1 cellular context compared by ENCODE assay signal in the genomic region with DNA sequence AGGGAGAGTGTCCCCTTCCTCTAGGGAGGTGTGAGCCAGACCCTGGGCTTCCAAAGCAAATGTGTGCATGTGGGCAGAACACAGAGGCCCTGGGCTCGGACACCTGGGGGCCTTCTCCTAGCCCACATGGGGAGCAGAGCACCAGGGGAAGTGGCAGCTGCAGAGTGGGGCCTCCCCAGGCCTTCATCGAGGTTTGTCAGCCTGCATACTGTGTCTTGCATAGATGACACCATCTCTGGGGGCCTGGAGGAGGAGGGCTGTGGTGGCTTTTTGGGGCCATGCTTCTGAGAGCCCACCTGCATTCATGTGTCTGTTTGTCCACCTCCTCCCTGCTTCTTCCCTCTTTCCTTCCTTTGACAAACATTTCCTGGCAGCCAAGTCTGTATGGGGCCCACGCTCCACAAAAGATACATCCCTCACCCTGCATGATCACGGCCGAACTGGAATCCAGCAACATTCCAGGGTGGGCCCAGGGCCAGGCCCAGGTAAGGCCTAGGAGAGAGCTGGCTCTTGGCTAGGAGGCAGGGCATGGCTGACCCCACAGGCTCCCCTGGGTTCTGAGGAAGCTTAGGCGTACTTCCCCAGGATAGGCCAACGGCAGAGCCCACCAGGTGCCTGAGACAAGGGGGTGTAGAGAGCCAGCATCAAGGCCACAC.
TF ChIP-seq lines count a peak whose summit lies in the region.

No MANE protein-coding gene starts in this region.

TF ChIP-seq in liver, 16 proteins besides CTCF, POLR2A, EP300 and RAD21 (continued from another document):
- TF ChIP-seq, protein P1, sequence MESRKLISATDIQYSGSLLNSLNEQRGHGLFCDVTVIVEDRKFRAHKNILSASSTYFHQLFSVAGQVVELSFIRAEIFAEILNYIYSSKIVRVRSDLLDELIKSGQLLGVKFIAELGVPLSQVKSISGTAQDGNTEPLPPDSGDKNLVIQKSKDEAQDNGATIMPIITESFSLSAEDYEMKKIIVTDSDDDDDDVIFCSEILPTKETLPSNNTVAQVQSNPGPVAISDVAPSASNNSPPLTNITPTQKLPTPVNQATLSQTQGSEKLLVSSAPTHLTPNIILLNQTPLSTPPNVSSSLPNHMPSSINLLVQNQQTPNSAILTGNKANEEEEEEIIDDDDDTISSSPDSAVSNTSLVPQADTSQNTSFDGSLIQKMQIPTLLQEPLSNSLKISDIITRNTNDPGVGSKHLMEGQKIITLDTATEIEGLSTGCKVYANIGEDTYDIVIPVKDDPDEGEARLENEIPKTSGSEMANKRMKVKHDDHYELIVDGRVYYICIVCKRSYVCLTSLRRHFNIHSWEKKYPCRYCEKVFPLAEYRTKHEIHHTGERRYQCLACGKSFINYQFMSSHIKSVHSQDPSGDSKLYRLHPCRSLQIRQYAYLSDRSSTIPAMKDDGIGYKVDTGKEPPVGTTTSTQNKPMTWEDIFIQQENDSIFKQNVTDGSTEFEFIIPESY (IDR thresholded peaks at IDR 0.05), result no peak
- TF ChIP-seq GABPA (IDR thresholded peaks at IDR 0.05 in 1 of 2, conservative IDR thresholded peaks at IDR 0.05 in 1 of 2) (no peak), NR2F2 (IDR thresholded peaks at IDR 0.05) (no peak), FOXA1 (IDR thresholded peaks at IDR 0.05) (no peak)
TF ChIP-seq in liver: peak in this region for 0.
